Comparison of ENCODE assay signal across 9 cellular contexts in genomic region chr10:30980951-30981616, GRCh38. TPM values are rescaled to one million over a fixed set of nuclear protein-coding genes. Genes with fewer than 3 reads are reported as not detected.
A peak's percentile ranks its signal among the peaks of the same experiment; 100 is the strongest.
DNase-seq lines count a peak whose midpoint lies in the region; ATAC-seq, FAIRE-seq and TF ChIP-seq lines count a peak whose summit lies in the region.
"Had no signal": no experiment of that assay in that cellular context is flagged by ENCODE, and none has a peak within 500 bp of the region (broad histone marks: within the 10 kb centered on the region; RNA-seq: fewer than 3 reads in every experiment).

No MANE protein-coding gene starts in this region.

- peaks cover 6% of the 10 kb centered on the region for H3K9me3 Mint-ChIP-seq in natural killer cell treated with Interleukin-12 subunit alpha and Interleukin-12 subunit beta and Interleukin-15 and Interleukin-18, amount 100 ng/mL, for 72 hours

- peaks cover 0 to 3% of the 10 kb centered on the region in 2 donors for H3K4me1 ChIP-seq in small intestine (ENCODE audit: control insufficient read depth in 2 of 2, insufficient read depth in 1 of 2, low read depth in 1 of 2, low read length in 1 of 2)

- FAIRE-seq in small intestine (lab: Jason Lieb, UNC) (no peak), GM12891 (lab: Jason Lieb, UNC) (no peak)

- peak overlapping the region in 1 of 2 donors; percentile 2 for H3K27ac ChIP-seq in small intestine (ENCODE audit: low read depth in 1 of 2, low read length in 1 of 2)

- no peaks in the 10 kb centered on the region for H3K27me3 ChIP-seq in small intestine (ENCODE audit: control insufficient read depth in 2 of 2, insufficient read depth in 2 of 2, low read length in 2 of 2)

- TF ChIP-seq CTCF in astrocyte of the cerebellum (IDR thresholded peaks at IDR 0.05; ENCODE audit: low read depth, low read length, missing control alignments): no peak

- no peaks in the 10 kb centered on the region for H3K27me3 Mint-ChIP-seq in natural killer cell treated with Interleukin-12 subunit alpha and Interleukin-12 subunit beta and Interleukin-15 and Interleukin-18, amount 100 ng/mL, for 72 hours
- H3K27me3 Mint-ChIP-seq: activated naive CD8-positive, alpha-beta T cell treated with anti-CD3 and anti-CD28 coated beads for 36 hours had no signal

- H3K9me3 ChIP-seq in small intestine (ENCODE audit: control insufficient read depth, low read depth): no peaks in the 10 kb centered on the region

- DNase-seq in astrocyte of the cerebellum (ENCODE audit: low read depth) (peak; percentile 31), inferior parietal cortex (ENCODE audit: extremely low spot score) (peak; percentile 67), small intestine (peak; percentile 44), T-helper 9 cell (no peak), GM12891 (ENCODE audit: insufficient read length, low spot score) (no peak)
- DNase-seq in natural killer cell treated with Interleukin-12 subunit alpha and Interleukin-12 subunit beta and Interleukin-15 and Interleukin-18, amount 100 ng/mL, for 72 hours (ENCODE audit: low spot score): no peak
- DNase-seq: activated naive CD8-positive, alpha-beta T cell treated with anti-CD3 and anti-CD28 coated beads for 36 hours had no signal

- 29 to 42% (median 34%) methylated on average over 7 of the region's 7 CpGs for whole genome bisulfite sequencing in small intestine, 3 donors

- no peak for TF ChIP-seq POLR2A in GM12891 (IDR thresholded peaks at IDR 0.05; ENCODE audit: low read depth, low read length)

- peaks cover 11 to 15% of the 10 kb centered on the region in 2 donors for H3K4me1 Mint-ChIP-seq in natural killer cell treated with Interleukin-12 subunit alpha and Interleukin-12 subunit beta and Interleukin-15 and Interleukin-18, amount 100 ng/mL, for 72 hours (ENCODE audit: low read depth in 2 of 2)

- H3K4me3 Mint-ChIP-seq in natural killer cell treated with Interleukin-12 subunit alpha and Interleukin-12 subunit beta and Interleukin-15 and Interleukin-18, amount 100 ng/mL, for 72 hours: no peak overlapping the region
- H3K4me3 Mint-ChIP-seq: activated naive CD8-positive, alpha-beta T cell treated with anti-CD3 and anti-CD28 coated beads for 36 hours had no signal

- no peak for TF ChIP-seq RAD21 in Ishikawa (IDR thresholded peaks at IDR 0.05; ENCODE audit: low read depth)

- H3K36me3 ChIP-seq in small intestine (ENCODE audit: control insufficient read depth in 2 of 2, insufficient read depth in 2 of 2, low read length in 2 of 2): no peaks in the 10 kb centered on the region

- peak; percentile 42; the same call in 1 of the 2 replicates for TF ChIP-seq EP300 in Ishikawa (IDR thresholded peaks at IDR 0.05; ENCODE audit: borderline replicate concordance)

- H3K36me3 Mint-ChIP-seq in natural killer cell treated with Interleukin-12 subunit alpha and Interleukin-12 subunit beta and Interleukin-15 and Interleukin-18, amount 100 ng/mL, for 72 hours: peaks cover 8% of the 10 kb centered on the region

- in situ Hi-C loops in astrocyte of the cerebellum (cut with HindIII; ENCODE audit: low sequenced_read_pairs): no loop called here

- peak overlapping the region in 1 of 2 donors; percentile 14 for H3K27ac Mint-ChIP-seq in natural killer cell treated with Interleukin-12 subunit alpha and Interleukin-12 subunit beta and Interleukin-15 and Interleukin-18, amount 100 ng/mL, for 72 hours
- H3K27ac Mint-ChIP-seq: activated naive CD8-positive, alpha-beta T cell treated with anti-CD3 and anti-CD28 coated beads for 36 hours had no signal

- no peak for ATAC-seq in HG03196 (IDR thresholded peaks at IDR 0.05; ENCODE audit: unreplicated experiment)
- no peak for ATAC-seq in natural killer cell treated with Interleukin-12 subunit alpha and Interleukin-12 subunit beta and Interleukin-15 and Interleukin-18, amount 100 ng/mL, for 72 hours

- H3K4me3 ChIP-seq in astrocyte of the cerebellum (ENCODE audit: low read depth, low read length) (no peak overlapping the region), small intestine (ENCODE audit: low read depth in 1 of 2, low read length in 2 of 2) (no peak overlapping the region)

TF ChIP-seq in Ishikawa, 13 proteins besides CTCF, POLR2A, EP300 and RAD21 (continues in another document):
- TF ChIP-seq NFIC (IDR thresholded peaks at IDR 0.05) (peak; percentile 84), TCF12 (IDR thresholded peaks at IDR 0.05; ENCODE audit: low read depth) (no peak), USF1 (IDR thresholded peaks at IDR 0.05) (peak; percentile 74), ZBTB7A (IDR thresholded peaks at IDR 0.05; ENCODE audit: low read depth) (no peak), FOXM1 (IDR thresholded peaks at IDR 0.05; ENCODE audit: borderline replicate concordance, low read depth) (no peak), CREB1 (IDR thresholded peaks at IDR 0.05; ENCODE audit: low read depth) (no peak), REST (IDR thresholded peaks at IDR 0.05; ENCODE audit: low read depth) (no peak)

TF ChIP-seq in GM12891, 5 proteins besides CTCF, POLR2A, EP300 and RAD21:
- TF ChIP-seq SPI1 (IDR thresholded peaks at IDR 0.05; ENCODE audit: low read depth, low read length): no peak
- TF ChIP-seq POLR2AphosphoS5 (IDR thresholded peaks at IDR 0.05; ENCODE audit: low read depth, low read length): no peak
- TF ChIP-seq PAX5 (IDR thresholded peaks at IDR 0.05; ENCODE audit: insufficient read depth, low read length, severe bottlenecking): no peak
- TF ChIP-seq TAF1 (IDR thresholded peaks at IDR 0.05; ENCODE audit: low read depth, low read length): no peak
- no peak for TF ChIP-seq POU2F2 (IDR thresholded peaks at IDR 0.05; ENCODE audit: low read depth, low read length)

RNA-seq across cellular contexts. Expression of gene ZNF438, which starts 50.6 kb away (rescaled TPM):
- polyA plus RNA-seq in small intestine: 1 to 10 TPM; 4.1 to 5.8 (median 5.2) TPM
- total RNA-seq in natural killer cell treated with Interleukin-12 subunit alpha and Interleukin-12 subunit beta and Interleukin-15 and Interleukin-18, amount 100 ng/mL, for 72 hours: 1 to 10 TPM; 1.9 TPM
- polyA plus RNA-seq in GM12891 (2012; ENCODE audit: low read depth, missing spikeins): 0.77 TPM

Comparison
In these comparisons a context has a peak if more than half of its experiments do, and no peak if none do; other contexts are left out.
1. DNase-seq: peak in astrocyte of the cerebellum (single experiment), inferior parietal cortex (single experiment) and small intestine (single experiment); none in T-helper 9 cell (single experiment), natural killer cell treated with Interleukin-12 subunit alpha and Interleukin-12 subunit beta and Interleukin-15 and Interleukin-18, amount 100 ng/mL, for 72 hours (single experiment) and GM12891 (single experiment).